In genomic region chr7:28351450-28351849, GRCh38 we compare ENCODE assay signal across 9 cellular contexts.
"Had no signal": no experiment of that assay in that cellular context is flagged by ENCODE, and none has a peak within 500 bp of the region (broad histone marks: within the 10 kb centered on the region; RNA-seq: fewer than 3 reads in every experiment).

No MANE protein-coding gene starts in this region.

- ATAC-seq: HepG2, K562 had no signal

- H3K4me3 Mint-ChIP-seq: IgD-negative memory B cell had no signal

- H3K27ac ChIP-seq: HL-60, KMS-11 had no signal

- H3K36me3 Mint-ChIP-seq: IgD-negative memory B cell had no signal

- H3K9ac ChIP-seq: KMS-11 had no signal

- H3K9me3 Mint-ChIP-seq: IgD-negative memory B cell had no signal

- H3K4me2 ChIP-seq: KMS-11 had no signal

- H3K4me3 ChIP-seq: K562 had no signal

- H3K4me1 Mint-ChIP-seq: IgD-negative memory B cell had no signal

- DNase-seq: IMR-90, KBM-7, KG1 had no signal

- FAIRE-seq: HepG2, HTR-8/SVneo, K562 had no signal

- H3K27ac Mint-ChIP-seq: IgD-negative memory B cell had no signal
